In the genomic region with DNA sequence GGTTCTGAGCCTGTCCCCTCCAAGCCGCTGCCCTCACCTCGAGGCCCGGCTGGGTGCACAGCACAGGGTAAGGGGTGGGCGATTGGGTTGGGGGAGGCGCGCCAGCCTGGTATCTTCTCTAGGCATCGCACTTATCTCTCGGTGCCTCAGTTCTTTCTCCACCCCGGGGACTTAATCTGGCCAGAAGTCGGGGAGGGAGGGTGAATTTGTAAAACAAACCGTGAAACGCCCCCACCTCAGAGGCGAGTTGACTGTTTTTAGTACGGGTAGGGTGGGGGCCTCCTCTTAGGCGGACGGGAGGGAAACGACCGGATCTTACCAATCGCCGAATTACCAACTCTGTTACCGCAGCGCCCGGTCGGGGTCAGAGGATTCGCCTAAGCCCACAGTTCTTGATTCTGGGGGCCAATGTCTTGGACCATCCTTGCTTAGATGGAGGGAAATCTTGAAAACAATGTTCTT, we compare ENCODE assay signal across 11 cellular contexts. TPM values are rescaled to one million over a fixed set of nuclear protein-coding genes. Genes with fewer than 3 reads are reported as not detected.
DNase-seq lines count a peak whose midpoint lies in the region; ATAC-seq and TF ChIP-seq lines count a peak whose summit lies in the region.
"Had no signal": no experiment of that assay in that cellular context is flagged by ENCODE, and none has a peak within 500 bp of the region (broad histone marks: within the 10 kb centered on the region; RNA-seq: fewer than 3 reads in every experiment).

No MANE protein-coding gene starts in this region.

- H3K4me1 ChIP-seq in left ventricle myocardium inferior (peaks cover 55% of the 10 kb centered on the region), breast epithelium (no peaks in the 10 kb centered on the region), mesodermal cell (ENCODE audit: control insufficient read depth, insufficient read depth, low read length, poor library complexity, severe bottlenecking) (peaks cover 34% of the 10 kb centered on the region), urinary bladder (ENCODE audit: insufficient read depth) (no peaks in the 10 kb centered on the region)

- TF ChIP-seq POLR2A in breast epithelium (IDR thresholded peaks at IDR 0.05) = no peak

- H3K27me3 ChIP-seq in left ventricle myocardium inferior (ENCODE audit: low read depth) (peaks cover 55% of the 10 kb centered on the region), breast epithelium (peaks cover 0 to 12% of the 10 kb centered on the region in 2 donors)

- H3K27ac ChIP-seq in left ventricle myocardium inferior (replicated peaks) (peak overlapping the region; percentile 96), breast epithelium (peak overlapping the region; percentile 93 to 96), mesodermal cell (ENCODE audit: low read depth, low read length, severe bottlenecking) (peak overlapping the region; percentile 94), urinary bladder (ENCODE audit: low read depth) (peak overlapping the region; percentile 94)

- WGBS in mesodermal cell (ENCODE audit: insufficient coverage in 2 of 2), 2 experiments = 1 to 3% methylated on average over 15 to 21 of the region's 25 CpGs
- 42% methylated on average over 25 of the region's 25 CpGs for WGBS in urinary bladder

- no peak for TF ChIP-seq CTCF in left ventricle myocardium inferior (IDR thresholded peaks at IDR 0.05; ENCODE audit: borderline replicate concordance)
- no peak for TF ChIP-seq CTCF in breast epithelium (IDR thresholded peaks at IDR 0.05)

- H3K36me3 ChIP-seq in left ventricle myocardium inferior (peaks cover under 1% of the 10 kb centered on the region), breast epithelium (no peaks in the 10 kb centered on the region), mesodermal cell (ENCODE audit: control insufficient read depth, insufficient read depth, low read length) (peaks cover 20% of the 10 kb centered on the region), urinary bladder (ENCODE audit: insufficient read depth) (no peaks in the 10 kb centered on the region)

- H3K4me3 ChIP-seq in left ventricle myocardium inferior = peak overlapping the region; percentile 78
- H3K4me3 ChIP-seq in breast epithelium = peak overlapping the region; percentile 63 to 84 (median 73)
- H3K4me3 ChIP-seq in mesodermal cell (ENCODE audit: extremely low read depth, insufficient read depth, low read length, poor library complexity, severe bottlenecking) = peak overlapping the region; percentile 52
- H3K4me3 ChIP-seq in urinary bladder (ENCODE audit: low read depth, low read length) = peak overlapping the region; percentile 93

- DNase-seq in left ventricle myocardium inferior (no peak), Right ventricle myocardium superior (no peak), breast epithelium (ENCODE audit: low spot score in 2 of 2) (no peak)
- DNase-seq: aorta, GDM1 had no signal

- H3K9me3 ChIP-seq in left ventricle myocardium inferior (replicated peaks) (no peaks in the 10 kb centered on the region), breast epithelium (no peaks in the 10 kb centered on the region), mesodermal cell (ENCODE audit: control insufficient read depth, low read length) (no peaks in the 10 kb centered on the region)

- intact Hi-C loops in left ventricle myocardium inferior (cut with micrococcal nuclease) = no loop called here
- intact Hi-C loops in Right ventricle myocardium superior (cut with DNase I) = no loop called here
- intact Hi-C loops in breast epithelium (cut with DNase I; ENCODE audit: low total_unique reads) = no loop called here

- no peak for ATAC-seq in Right ventricle myocardium superior (ENCODE audit: poor library complexity)
- ATAC-seq in HG03442 (IDR thresholded peaks at IDR 0.05; ENCODE audit: unreplicated experiment) = no peak
- no peak for ATAC-seq in HG02759 (IDR thresholded peaks at IDR 0.05; ENCODE audit: unreplicated experiment)
- ATAC-seq in GM18868 (IDR thresholded peaks at IDR 0.05; ENCODE audit: unreplicated experiment) = no peak

RNA-seq across cellular contexts. Expression of a gene that starts 1.4 kb away (rescaled TPM):
- total RNA-seq in left ventricle myocardium inferior (27.2 TPM), Right ventricle myocardium superior (11.8 TPM), breast epithelium (100 to 1,000 TPM in 1 of 3 donors, 10 to 100 TPM in 2; 21.3 to 115 (median 78.3) TPM), urinary bladder (123 TPM)
- 73.1 TPM for polyA plus RNA-seq in mesodermal cell (2013, experiment 1 of 2)
- 94.7 TPM for polyA plus RNA-seq in mesodermal cell (2013, experiment 2 of 2)
- 53.8 TPM for polyA plus RNA-seq in urinary bladder
- total RNA-seq: T-helper 1 cell treated with Interleukin-12 subunit alpha and Interleukin-12 subunit beta and Interleukin-4 antibody, amounts not matched to agents 30 ng/mL and 1 ng/mL, for 36 hours had no signal
